18 cellular contexts compared by ENCODE assay signal in the genomic region with DNA sequence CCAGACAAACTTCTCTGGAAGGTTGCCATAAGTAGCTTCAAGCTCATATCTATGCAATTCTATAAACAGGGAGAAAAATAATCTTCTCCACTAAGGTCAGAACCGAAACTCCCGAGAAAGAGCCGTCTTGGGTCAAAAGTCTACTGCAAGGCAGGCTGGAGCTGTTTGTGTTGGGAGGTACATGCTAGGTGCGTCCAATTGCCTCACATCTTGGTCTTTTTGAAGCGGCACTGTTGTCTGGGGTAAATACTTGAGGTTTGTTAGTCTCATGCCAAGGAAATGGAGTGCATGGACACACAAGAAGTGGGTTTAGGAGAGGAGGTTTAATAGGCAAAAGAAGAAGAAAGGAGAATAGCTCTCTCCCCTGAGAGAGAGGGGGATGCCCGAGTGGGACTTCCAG.
A peak's percentile ranks its signal among the peaks of the same experiment; 100 is the strongest.
DNase-seq lines count a peak whose midpoint lies in the region; TF ChIP-seq lines count a peak whose summit lies in the region.
"Had no signal": no experiment of that assay in that cellular context is flagged by ENCODE, and none has a peak within 500 bp of the region (broad histone marks: within the 10 kb centered on the region; RNA-seq: fewer than 3 reads in every experiment).

No MANE protein-coding gene starts in this region.

- H3K27me3 Mint-ChIP-seq in neural crest cell (ENCODE audit: low read depth) = peaks cover 6% of the 10 kb centered on the region
- H3K27me3 Mint-ChIP-seq in Calu3 (ENCODE audit: unreplicated experiment) = no peaks in the 10 kb centered on the region
- H3K27me3 Mint-ChIP-seq: CD4-positive, CD25-positive, alpha-beta regulatory T cell; CD8-positive, alpha-beta memory T cell; IgD-negative memory B cell had no signal

- H3K4me3 ChIP-seq in OCI-LY3 (ENCODE audit: low read length) (no peak overlapping the region), right atrium auricular region (no peak overlapping the region)
- H3K4me3 ChIP-seq: GM12878 had no signal

- H3K9me3 Mint-ChIP-seq in neural crest cell = no peaks in the 10 kb centered on the region
- H3K9me3 Mint-ChIP-seq in Calu3 (ENCODE audit: low read depth, unreplicated experiment) = peaks cover 22% of the 10 kb centered on the region
- H3K9me3 Mint-ChIP-seq: H9 had no signal

- CTCF ChIA-PET in Calu3 (lab: Charles Lee) = no interaction called here

- no TSS peak for BruUV-seq in Calu3 (replicated peaks; lab: Mats Ljungman, UMichigan)

- H3K9ac ChIP-seq in OCI-LY3 (ENCODE audit: low read length) = no peak overlapping the region

- H3K9me3 ChIP-seq in OCI-LY3 (ENCODE audit: insufficient read depth, low read length) (no peaks in the 10 kb centered on the region), right atrium auricular region (no peaks in the 10 kb centered on the region)
- H3K9me3 ChIP-seq: BE2C had no signal

- no peaks in the 10 kb centered on the region for H3K79me2 ChIP-seq in OCI-LY3 (ENCODE audit: low read length)

- intact Hi-C loops in Calu3 (cut with micrococcal nuclease; ENCODE audit: unreplicated experiment) = no loop called here

- no peaks in the 10 kb centered on the region for H3K36me3 Mint-ChIP-seq in neural crest cell (ENCODE audit: low read depth)
- no peaks in the 10 kb centered on the region for H3K36me3 Mint-ChIP-seq in Calu3 (ENCODE audit: insufficient read depth, unreplicated experiment)
- H3K36me3 Mint-ChIP-seq: CD4-positive, CD25-positive, alpha-beta regulatory T cell; CD8-positive, alpha-beta memory T cell had no signal

- H3K4me1 Mint-ChIP-seq in neural crest cell (peaks cover 26% of the 10 kb centered on the region), Calu3 (ENCODE audit: low read depth, unreplicated experiment) (no peaks in the 10 kb centered on the region)
- H3K4me1 Mint-ChIP-seq: CD4-positive, CD25-positive, alpha-beta regulatory T cell; CD8-positive, alpha-beta memory T cell; IgD-negative memory B cell had no signal

- H3K4me1 ChIP-seq in OCI-LY3 (ENCODE audit: low read length) = peaks cover 29% of the 10 kb centered on the region
- H3K4me1 ChIP-seq in right atrium auricular region = no peaks in the 10 kb centered on the region
- H3K4me1 ChIP-seq: BE2C had no signal

- H3K27me3 ChIP-seq in OCI-LY3 (ENCODE audit: low read depth, low read length) (peaks cover 11% of the 10 kb centered on the region), right atrium auricular region (no peaks in the 10 kb centered on the region)
- H3K27me3 ChIP-seq: BE2C had no signal

- H3K36me3 ChIP-seq in OCI-LY3 (replicated peaks; ENCODE audit: low read depth, low read length) = no peaks in the 10 kb centered on the region
- H3K36me3 ChIP-seq in right atrium auricular region = no peaks in the 10 kb centered on the region
- H3K36me3 ChIP-seq: BE2C had no signal

- 0 out of 2 replicates have a peak overlapping the region, but pooled peaks have one; percentile 23 for H2AFZ ChIP-seq in OCI-LY3 (ENCODE audit: low read depth, low read length)

- H4K20me1 ChIP-seq in OCI-LY3 (ENCODE audit: insufficient read depth, low read length) = no peaks in the 10 kb centered on the region

- no peak overlapping the region for H3K4me3 Mint-ChIP-seq in neural crest cell
- no peak overlapping the region for H3K4me3 Mint-ChIP-seq in Calu3 (ENCODE audit: low read depth, unreplicated experiment)
- H3K4me3 Mint-ChIP-seq: CD8-positive, alpha-beta memory T cell; IgD-negative memory B cell had no signal

- peak overlapping the region; percentile 68 for H3K27ac Mint-ChIP-seq in neural crest cell (ENCODE audit: unreplicated experiment)
- H3K27ac Mint-ChIP-seq in Calu3 (ENCODE audit: unreplicated experiment) = no peak overlapping the region
- H3K27ac Mint-ChIP-seq: CD4-positive, CD25-positive, alpha-beta regulatory T cell; CD8-positive, alpha-beta memory T cell had no signal

- TF ChIP-seq CTCF in OCI-LY3 (IDR thresholded peaks at IDR 0.05; ENCODE audit: low read depth, low read length) (no peak), neural crest cell (conservative IDR thresholded peaks at IDR 0.05) (no peak), right atrium auricular region (IDR thresholded peaks at IDR 0.05) (no peak), Calu3 (IDR thresholded peaks at IDR 0.05; ENCODE audit: unreplicated experiment) (no peak)

- H3K4me2 ChIP-seq in OCI-LY3 (ENCODE audit: low read length) = peak overlapping the region; percentile 33

- no peak overlapping the region for H3K27ac ChIP-seq in OCI-LY3 (ENCODE audit: low read length)
- no peak overlapping the region for H3K27ac ChIP-seq in right atrium auricular region

- peak; percentile 13 for DNase-seq in astrocyte of the hippocampus (ENCODE audit: low read depth, low spot score)
- DNase-seq in islet precursor cell = peak; percentile 48
- DNase-seq in neural crest cell (ENCODE audit: low read depth, low spot score) = no peak
- no peak for DNase-seq in stimulated activated CD4-positive, alpha-beta T cell treated with anti-CD3 and anti-CD28 coated beads, Interleukin-12 subunit alpha, Interleukin-12 subunit beta, amount 100 ng/mL, for 4 hours
- DNase-seq in right atrium auricular region (ENCODE audit: low spot score) = no peak
- DNase-seq in Calu3 = no peak
- DNase-seq: ACHN; BE2C; C1 segment of cervical spinal cord; CD4-positive, CD25-positive, alpha-beta regulatory T cell; CD8-positive, alpha-beta memory T cell; DND-41; EL; GOT3; H9 had no signal

Comparison
In these comparisons a context has a peak if more than half of its experiments do, and no peak if none do; other contexts are left out.
1. DNase-seq: peak in astrocyte of the hippocampus (single experiment) and islet precursor cell (single experiment); none in neural crest cell (single experiment), stimulated activated CD4-positive, alpha-beta T cell treated with anti-CD3 and anti-CD28 coated beads, Interleukin-12 subunit alpha, Interleukin-12 subunit beta, amount 100 ng/mL, for 4 hours (single experiment), right atrium auricular region (single experiment) and Calu3 (single experiment).